In genomic region chr11:124800226-124800929, GRCh38 we compare ENCODE assay signal across 1 cellular context.
TF ChIP-seq lines count a peak whose summit lies in the region.

Gene MSANTD2, minus strand, starts transcription at chr11:124800406. Its CDS starts 26 bp downstream, at chr11:124800380.

TF ChIP-seq in HEK293, 187 proteins besides CTCF, POLR2A, EP300 and RAD21 (continued from another document and continues in another):
- peak; percentile 73 for TF ChIP-seq ZBTB26 (tag by site-specific recombination; optimal IDR thresholded peaks at IDR 0.05)
- TF ChIP-seq, protein P1, sequence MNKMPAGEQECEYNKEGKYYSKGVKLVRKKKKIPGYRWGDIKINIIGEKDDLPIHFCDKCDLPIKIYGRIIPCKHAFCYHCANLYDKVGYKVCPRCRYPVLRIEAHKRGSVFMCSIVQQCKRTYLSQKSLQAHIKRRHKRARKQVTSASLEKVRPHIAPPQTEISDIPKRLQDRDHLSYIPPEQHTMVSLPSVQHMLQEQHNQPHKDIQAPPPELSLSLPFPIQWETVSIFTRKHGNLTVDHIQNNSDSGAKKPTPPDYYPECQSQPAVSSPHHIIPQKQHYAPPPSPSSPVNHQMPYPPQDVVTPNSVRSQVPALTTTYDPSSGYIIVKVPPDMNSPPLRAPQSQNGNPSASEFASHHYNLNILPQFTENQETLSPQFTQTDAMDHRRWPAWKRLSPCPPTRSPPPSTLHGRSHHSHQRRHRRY (tag by site-specific recombination; IDR thresholded peaks at IDR 0.05), result no peak
- TF ChIP-seq, protein P2, sequence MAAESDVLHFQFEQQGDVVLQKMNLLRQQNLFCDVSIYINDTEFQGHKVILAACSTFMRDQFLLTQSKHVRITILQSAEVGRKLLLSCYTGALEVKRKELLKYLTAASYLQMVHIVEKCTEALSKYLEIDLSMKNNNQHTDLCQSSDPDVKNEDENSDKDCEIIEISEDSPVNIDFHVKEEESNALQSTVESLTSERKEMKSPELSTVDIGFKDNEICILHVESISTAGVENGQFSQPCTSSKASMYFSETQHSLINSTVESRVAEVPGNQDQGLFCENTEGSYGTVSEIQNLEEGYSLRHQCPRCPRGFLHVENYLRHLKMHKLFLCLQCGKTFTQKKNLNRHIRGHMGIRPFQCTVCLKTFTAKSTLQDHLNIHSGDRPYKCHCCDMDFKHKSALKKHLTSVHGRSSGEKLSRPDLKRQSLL (tag by site-specific recombination; IDR thresholded peaks at IDR 0.05), result no peak
- no peak for TF ChIP-seq SCRT1 (tag by site-specific recombination; IDR thresholded peaks at IDR 0.05; ENCODE audit: borderline replicate concordance)
- TF ChIP-seq SETDB1 (IDR thresholded peaks at IDR 0.05; ENCODE audit: insufficient read length, low read length), result no peak
- TF ChIP-seq ZNF776 (tag by site-specific recombination; IDR thresholded peaks at IDR 0.05; ENCODE audit: borderline replicate concordance), result no peak
- no peak for TF ChIP-seq KLF17 (tag by site-specific recombination; IDR thresholded peaks at IDR 0.05)
- TF ChIP-seq HOXA7 (CRISPR knock-in tag; IDR thresholded peaks at IDR 0.05; ENCODE audit: borderline replicate concordance), result no peak
- TF ChIP-seq, protein P3, sequence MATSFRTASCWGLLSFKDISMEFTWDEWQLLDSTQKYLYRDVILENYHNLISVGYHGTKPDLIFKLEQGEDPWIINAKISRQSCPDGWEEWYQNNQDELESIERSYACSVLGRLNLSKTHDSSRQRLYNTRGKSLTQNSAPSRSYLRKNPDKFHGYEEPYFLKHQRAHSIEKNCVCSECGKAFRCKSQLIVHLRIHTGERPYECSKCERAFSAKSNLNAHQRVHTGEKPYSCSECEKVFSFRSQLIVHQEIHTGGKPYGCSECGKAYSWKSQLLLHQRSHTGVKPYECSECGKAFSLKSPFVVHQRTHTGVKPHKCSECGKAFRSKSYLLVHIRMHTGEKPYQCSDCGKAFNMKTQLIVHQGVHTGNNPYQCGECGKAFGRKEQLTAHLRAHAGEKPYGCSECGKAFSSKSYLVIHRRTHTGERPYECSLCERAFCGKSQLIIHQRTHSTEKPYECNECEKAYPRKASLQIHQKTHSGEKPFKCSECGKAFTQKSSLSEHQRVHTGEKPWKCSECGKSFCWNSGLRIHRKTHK (tag by site-specific recombination; IDR thresholded peaks at IDR 0.05), result no peak
- no peak for TF ChIP-seq ZNF114 (tag by site-specific recombination; IDR thresholded peaks at IDR 0.05)
- TF ChIP-seq ZNF596 (tag by site-specific recombination; IDR thresholded peaks at IDR 0.05), result peak; percentile 33; the same call in 1 of the 2 replicates
- TF ChIP-seq ZNF416 (tag by site-specific recombination; IDR thresholded peaks at IDR 0.05), result no peak
- no peak for TF ChIP-seq ZNF175 (tag by site-specific recombination; IDR thresholded peaks at IDR 0.05)
- TF ChIP-seq, protein P4, sequence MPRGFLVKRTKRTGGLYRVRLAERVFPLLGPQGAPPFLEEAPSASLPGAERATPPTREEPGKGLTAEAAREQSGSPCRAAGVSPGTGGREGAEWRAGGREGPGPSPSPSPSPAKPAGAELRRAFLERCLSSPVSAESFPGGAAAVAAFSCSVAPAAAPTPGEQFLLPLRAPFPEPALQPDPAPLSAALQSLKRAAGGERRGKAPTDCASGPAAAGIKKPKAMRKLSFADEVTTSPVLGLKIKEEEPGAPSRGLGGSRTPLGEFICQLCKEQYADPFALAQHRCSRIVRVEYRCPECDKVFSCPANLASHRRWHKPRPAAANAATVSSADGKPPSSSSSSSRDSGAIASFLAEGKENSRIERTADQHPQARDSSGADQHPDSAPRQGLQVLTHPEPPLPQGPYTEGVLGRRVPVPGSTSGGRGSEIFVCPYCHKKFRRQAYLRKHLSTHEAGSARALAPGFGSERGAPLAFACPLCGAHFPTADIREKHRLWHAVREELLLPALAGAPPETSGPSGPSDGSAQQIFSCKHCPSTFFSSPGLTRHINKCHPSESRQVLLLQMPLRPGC (tag by site-specific recombination; IDR thresholded peaks at IDR 0.05), result no peak
- TF ChIP-seq ZSCAN30 (tag by site-specific recombination; IDR thresholded peaks at IDR 0.05), result peak; percentile 88
- TF ChIP-seq, protein P5, sequence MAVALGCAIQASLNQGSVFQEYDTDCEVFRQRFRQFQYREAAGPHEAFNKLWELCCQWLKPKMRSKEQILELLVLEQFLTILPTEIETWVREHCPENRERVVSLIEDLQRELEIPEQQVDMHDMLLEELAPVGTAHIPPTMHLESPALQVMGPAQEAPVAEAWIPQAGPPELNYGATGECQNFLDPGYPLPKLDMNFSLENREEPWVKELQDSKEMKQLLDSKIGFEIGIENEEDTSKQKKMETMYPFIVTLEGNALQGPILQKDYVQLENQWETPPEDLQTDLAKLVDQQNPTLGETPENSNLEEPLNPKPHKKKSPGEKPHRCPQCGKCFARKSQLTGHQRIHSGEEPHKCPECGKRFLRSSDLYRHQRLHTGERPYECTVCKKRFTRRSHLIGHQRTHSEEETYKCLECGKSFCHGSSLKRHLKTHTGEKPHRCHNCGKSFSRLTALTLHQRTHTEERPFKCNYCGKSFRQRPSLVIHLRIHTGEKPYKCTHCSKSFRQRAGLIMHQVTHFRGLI (tag by site-specific recombination; IDR thresholded peaks at IDR 0.05), result no peak
- TF ChIP-seq ZNF221 (tag by site-specific recombination; IDR thresholded peaks at IDR 0.05; ENCODE audit: borderline replicate concordance), result no peak
- no peak for TF ChIP-seq ZNF707 (tag by site-specific recombination; IDR thresholded peaks at IDR 0.05)
- TF ChIP-seq, protein P6, sequence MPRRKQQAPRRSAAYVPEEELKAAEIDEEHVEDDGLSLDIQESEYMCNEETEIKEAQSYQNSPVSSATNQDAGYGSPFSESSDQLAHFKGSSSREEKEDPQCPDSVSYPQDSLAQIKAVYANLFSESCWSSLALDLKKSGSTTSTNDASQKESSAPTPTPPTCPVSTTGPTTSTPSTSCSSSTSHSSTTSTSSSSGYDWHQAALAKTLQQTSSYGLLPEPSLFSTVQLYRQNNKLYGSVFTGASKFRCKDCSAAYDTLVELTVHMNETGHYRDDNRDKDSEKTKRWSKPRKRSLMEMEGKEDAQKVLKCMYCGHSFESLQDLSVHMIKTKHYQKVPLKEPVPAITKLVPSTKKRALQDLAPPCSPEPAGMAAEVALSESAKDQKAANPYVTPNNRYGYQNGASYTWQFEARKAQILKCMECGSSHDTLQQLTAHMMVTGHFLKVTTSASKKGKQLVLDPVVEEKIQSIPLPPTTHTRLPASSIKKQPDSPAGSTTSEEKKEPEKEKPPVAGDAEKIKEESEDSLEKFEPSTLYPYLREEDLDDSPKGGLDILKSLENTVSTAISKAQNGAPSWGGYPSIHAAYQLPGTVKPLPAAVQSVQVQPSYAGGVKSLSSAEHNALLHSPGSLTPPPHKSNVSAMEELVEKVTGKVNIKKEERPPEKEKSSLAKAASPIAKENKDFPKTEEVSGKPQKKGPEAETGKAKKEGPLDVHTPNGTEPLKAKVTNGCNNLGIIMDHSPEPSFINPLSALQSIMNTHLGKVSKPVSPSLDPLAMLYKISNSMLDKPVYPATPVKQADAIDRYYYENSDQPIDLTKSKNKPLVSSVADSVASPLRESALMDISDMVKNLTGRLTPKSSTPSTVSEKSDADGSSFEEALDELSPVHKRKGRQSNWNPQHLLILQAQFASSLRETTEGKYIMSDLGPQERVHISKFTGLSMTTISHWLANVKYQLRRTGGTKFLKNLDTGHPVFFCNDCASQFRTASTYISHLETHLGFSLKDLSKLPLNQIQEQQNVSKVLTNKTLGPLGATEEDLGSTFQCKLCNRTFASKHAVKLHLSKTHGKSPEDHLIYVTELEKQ (tag by site-specific recombination; IDR thresholded peaks at IDR 0.05; ENCODE audit: borderline replicate concordance), result no peak
- no peak; the same call in 1 of the 2 replicates for TF ChIP-seq ZNF777 (tag by site-specific recombination; IDR thresholded peaks at IDR 0.05; ENCODE audit: borderline replicate concordance)
- no peak for TF ChIP-seq BCL11A (tag by site-specific recombination; IDR thresholded peaks at IDR 0.05; ENCODE audit: low read depth)
- TF ChIP-seq ZNF580 (tag by site-specific recombination; IDR thresholded peaks at IDR 0.05), result no peak
- no peak for TF ChIP-seq ZNF558 (tag by site-specific recombination; IDR thresholded peaks at IDR 0.05)
- TF ChIP-seq, protein P7, sequence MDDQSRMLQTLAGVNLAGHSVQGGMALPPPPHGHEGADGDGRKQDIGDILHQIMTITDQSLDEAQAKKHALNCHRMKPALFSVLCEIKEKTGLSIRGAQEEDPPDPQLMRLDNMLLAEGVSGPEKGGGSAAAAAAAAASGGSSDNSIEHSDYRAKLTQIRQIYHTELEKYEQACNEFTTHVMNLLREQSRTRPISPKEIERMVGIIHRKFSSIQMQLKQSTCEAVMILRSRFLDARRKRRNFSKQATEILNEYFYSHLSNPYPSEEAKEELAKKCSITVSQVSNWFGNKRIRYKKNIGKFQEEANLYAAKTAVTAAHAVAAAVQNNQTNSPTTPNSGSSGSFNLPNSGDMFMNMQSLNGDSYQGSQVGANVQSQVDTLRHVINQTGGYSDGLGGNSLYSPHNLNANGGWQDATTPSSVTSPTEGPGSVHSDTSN (CRISPR knock-in tag; IDR thresholded peaks at IDR 0.05), result peak; percentile 88
- no peak for TF ChIP-seq ZNF121 (tag by site-specific recombination; IDR thresholded peaks at IDR 0.05)
- TF ChIP-seq ZNF670 (tag by site-specific recombination; IDR thresholded peaks at IDR 0.05; ENCODE audit: low read depth), result no peak
- TF ChIP-seq, protein P8, sequence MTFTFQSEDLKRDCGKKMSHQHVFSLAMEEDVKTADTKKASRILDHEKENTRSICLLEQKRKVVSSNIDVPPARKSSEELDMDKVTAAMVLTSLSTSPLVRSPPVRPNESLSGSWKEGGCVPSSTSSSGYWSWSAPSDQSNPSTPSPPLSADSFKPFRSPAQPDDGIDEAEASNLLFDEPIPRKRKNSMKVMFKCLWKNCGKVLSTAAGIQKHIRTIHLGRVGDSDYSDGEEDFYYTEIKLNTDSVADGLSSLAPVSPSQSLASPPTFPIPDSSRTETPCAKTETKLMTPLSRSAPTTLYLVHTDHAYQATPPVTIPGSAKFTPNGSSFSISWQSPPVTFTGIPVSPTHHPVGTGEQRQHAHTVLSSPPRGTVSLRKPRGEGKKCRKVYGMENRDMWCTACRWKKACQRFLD (tag by site-specific recombination; IDR thresholded peaks at IDR 0.05), result no peak
- TF ChIP-seq ZNF302 (tag by site-specific recombination; IDR thresholded peaks at IDR 0.05; ENCODE audit: low read depth), result no peak
- TF ChIP-seq ZNF311 (tag by site-specific recombination; IDR thresholded peaks at IDR 0.05; ENCODE audit: borderline replicate concordance), result no peak
- TF ChIP-seq ZNF624 (tag by site-specific recombination; IDR thresholded peaks at IDR 0.05), result no peak
- no peak for TF ChIP-seq ZNF292 (tag by site-specific recombination; IDR thresholded peaks at IDR 0.05; ENCODE audit: borderline replicate concordance, low read depth)
- TF ChIP-seq ZFHX2 (tag by site-specific recombination; conservative IDR thresholded peaks at IDR 0.05), result peak; percentile 85
- TF ChIP-seq ZNF19 (tag by site-specific recombination; IDR thresholded peaks at IDR 0.05; ENCODE audit: low read depth), result no peak
- peak; percentile 70 for TF ChIP-seq SP3 (tag by site-specific recombination; IDR thresholded peaks at IDR 0.05)
- TF ChIP-seq ZNF394 (tag by site-specific recombination; IDR thresholded peaks at IDR 0.05; ENCODE audit: borderline replicate concordance), result no peak
- TF ChIP-seq, protein P9, sequence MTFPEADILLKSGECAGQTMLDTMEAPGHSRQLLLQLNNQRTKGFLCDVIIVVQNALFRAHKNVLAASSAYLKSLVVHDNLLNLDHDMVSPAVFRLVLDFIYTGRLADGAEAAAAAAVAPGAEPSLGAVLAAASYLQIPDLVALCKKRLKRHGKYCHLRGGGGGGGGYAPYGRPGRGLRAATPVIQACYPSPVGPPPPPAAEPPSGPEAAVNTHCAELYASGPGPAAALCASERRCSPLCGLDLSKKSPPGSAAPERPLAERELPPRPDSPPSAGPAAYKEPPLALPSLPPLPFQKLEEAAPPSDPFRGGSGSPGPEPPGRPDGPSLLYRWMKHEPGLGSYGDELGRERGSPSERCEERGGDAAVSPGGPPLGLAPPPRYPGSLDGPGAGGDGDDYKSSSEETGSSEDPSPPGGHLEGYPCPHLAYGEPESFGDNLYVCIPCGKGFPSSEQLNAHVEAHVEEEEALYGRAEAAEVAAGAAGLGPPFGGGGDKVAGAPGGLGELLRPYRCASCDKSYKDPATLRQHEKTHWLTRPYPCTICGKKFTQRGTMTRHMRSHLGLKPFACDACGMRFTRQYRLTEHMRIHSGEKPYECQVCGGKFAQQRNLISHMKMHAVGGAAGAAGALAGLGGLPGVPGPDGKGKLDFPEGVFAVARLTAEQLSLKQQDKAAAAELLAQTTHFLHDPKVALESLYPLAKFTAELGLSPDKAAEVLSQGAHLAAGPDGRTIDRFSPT (tag by site-specific recombination; IDR thresholded peaks at IDR 0.05), result peak; percentile 41; the same call in 1 of the 2 replicates
- TF ChIP-seq ZBTB48 (tag by site-specific recombination; IDR thresholded peaks at IDR 0.05), result no peak
- no peak for TF ChIP-seq ZFP37 (tag by site-specific recombination; IDR thresholded peaks at IDR 0.05)
- no peak for TF ChIP-seq ZNF155 (tag by site-specific recombination; IDR thresholded peaks at IDR 0.05)
- TF ChIP-seq REPIN1 (tag by site-specific recombination; IDR thresholded peaks at IDR 0.05; ENCODE audit: low read depth), result no peak
- TF ChIP-seq ZNF548 (tag by site-specific recombination; IDR thresholded peaks at IDR 0.05), result no peak
